17 cellular contexts compared by ENCODE assay signal in the genomic region with DNA sequence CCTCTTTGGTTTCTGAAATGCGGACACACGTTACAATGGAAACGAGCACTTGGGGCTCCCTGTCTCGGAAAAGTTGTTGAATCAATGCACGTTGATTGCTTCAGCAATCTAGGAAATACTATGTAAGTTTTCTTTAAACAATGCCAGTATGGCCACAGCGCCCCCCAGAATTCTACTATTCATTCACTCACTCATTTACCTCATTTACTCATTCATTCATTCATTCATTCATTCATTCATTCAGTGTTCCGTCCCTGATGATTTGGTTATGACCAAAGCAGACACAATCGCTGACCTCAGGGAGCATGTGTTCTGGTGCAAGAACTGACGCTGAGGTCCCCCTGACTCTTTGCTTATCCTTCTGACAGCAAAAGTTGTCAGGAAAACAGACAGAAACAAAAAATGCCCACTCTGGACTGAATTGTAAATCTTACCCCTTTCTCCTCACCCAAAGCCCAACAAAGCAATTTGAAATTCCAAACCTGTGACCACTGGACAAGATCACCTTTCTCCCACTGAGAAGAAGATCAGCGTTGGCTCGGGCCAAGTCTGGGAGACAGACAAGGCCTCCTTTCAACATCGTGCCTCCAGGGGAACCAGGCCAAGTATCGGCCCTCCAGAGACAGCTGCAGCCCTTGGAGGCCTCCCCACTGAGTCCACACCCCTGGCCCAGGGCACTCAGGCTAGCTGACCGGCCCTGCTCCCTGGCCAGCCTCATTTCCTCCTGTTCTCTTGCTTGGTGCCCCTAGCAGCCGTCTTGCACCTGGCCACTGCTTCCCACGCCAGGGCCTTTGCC.
"Had no signal": no experiment of that assay in that cellular context is flagged by ENCODE, and none has a peak within 500 bp of the region (broad histone marks: within the 10 kb centered on the region; RNA-seq: fewer than 3 reads in every experiment).

No MANE protein-coding gene starts in this region.

- H3K4me1 ChIP-seq: breast epithelium, tibial nerve, vagina had no signal

- H3K36me3 ChIP-seq: breast epithelium, tibial nerve, vagina had no signal

- DNase-seq: activated CD4-positive, alpha-beta T cell treated with anti-CD3 and anti-CD28 coated beads, Interleukin-2, amount 50 U/mL, for 1 hour; activated CD4-positive, CD25-positive, alpha-beta regulatory T cell treated with anti-CD3 and anti-CD28 coated beads, Interleukin-2, amount 50 U/mL, for 72 hours; activated CD8-positive, alpha-beta memory T cell treated with anti-CD3 and anti-CD28 coated beads for 24 hours; activated CD8-positive, alpha-beta memory T cell treated with anti-CD3 and anti-CD28 coated beads, Interleukin-2, amount 50 U/mL, for 48 hours; activated effector memory CD4-positive, alpha-beta T cell treated with anti-CD3 and anti-CD28 coated beads, Interleukin-2, amount 50 U/mL, for 16 hours; activated naive CD4-positive, alpha-beta T cell treated with anti-CD3 and anti-CD28 coated beads, Interleukin-2, amount 50 U/mL, for 16 hours; activated T-cell treated with anti-CD3 and anti-CD28 coated beads, Interleukin-2, amount 50 U/mL, for 72 hours; cortex of kidney; mesenchymal stem cell; nephron progenitor cell; occipital lobe; stimulated activated CD4-positive, alpha-beta T cell treated with anti-CD3 and anti-CD28 coated beads, Interleukin-2, amount 100 ng/mL, for 24 hours; stimulated activated naive CD8-positive, alpha-beta T cell treated with anti-CD3 and anti-CD28 coated beads, Interleukin-15, Interleukin-2, amounts not matched to agents 100 U/mL and 50 U/mL, for 24 hours; T-helper 2 cell had no signal

- H3K27me3 ChIP-seq: breast epithelium, tibial nerve, vagina had no signal

- H3K4me3 ChIP-seq: breast epithelium, tibial nerve, vagina had no signal

- H3K9me3 ChIP-seq: breast epithelium, tibial nerve, vagina had no signal
